In the genomic region with DNA sequence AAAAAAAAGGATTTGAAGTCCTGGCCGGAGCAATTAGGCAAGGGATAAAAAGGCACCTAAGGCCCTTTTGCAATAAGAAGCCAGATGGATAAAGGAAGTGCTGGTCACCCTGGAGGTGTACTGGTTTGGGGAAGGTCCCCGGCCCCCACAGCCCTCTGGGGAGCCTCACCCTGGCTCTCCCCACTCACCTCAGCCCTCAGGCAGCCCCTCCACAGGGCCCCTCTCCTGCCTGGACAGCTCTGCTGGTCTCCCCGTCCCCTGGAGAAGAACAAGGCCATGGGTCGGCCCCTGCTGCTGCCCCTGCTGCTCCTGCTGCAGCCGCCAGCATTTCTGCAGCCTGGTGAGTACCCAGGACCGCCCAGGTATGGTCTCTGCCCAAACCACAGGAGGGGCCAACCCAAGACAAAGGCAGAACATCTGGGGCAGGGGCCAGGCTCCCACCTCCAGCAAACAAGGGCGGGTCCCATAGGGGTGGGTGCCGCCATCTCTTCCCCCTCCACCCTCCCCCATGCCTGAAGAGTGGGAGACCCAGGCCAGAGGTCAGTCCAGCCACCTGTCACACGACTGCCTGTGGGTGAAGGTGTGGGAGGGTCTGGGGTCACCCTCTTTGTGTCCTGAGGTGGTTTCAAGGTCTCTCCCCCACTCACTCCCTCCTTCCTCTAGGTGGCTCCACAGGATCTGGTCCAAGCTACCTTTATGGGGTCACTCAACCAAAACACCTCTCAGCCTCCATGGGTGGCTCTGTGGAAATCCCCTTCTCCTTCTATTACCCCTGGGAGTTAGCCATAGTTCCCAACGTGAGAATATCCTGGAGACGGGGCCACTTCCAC, we compare ENCODE assay signal across 9 cellular contexts. TPM values are rescaled to one million over a fixed set of nuclear protein-coding genes. Genes with fewer than 3 reads are reported as not detected.
A peak's percentile ranks its signal among the peaks of the same experiment; 100 is the strongest.
DNase-seq lines count a peak whose midpoint lies in the region; ATAC-seq lines count a peak whose summit lies in the region.
"Had no signal": no experiment of that assay in that cellular context is flagged by ENCODE, and none has a peak within 500 bp of the region (broad histone marks: within the 10 kb centered on the region; RNA-seq: fewer than 3 reads in every experiment).

A gene (plus strand): TSS at position 91 of the 830 bp plus-strand sequence. CDS start 186 bp downstream, at position 277.

- H3K4me1 Mint-ChIP-seq in CD8-positive, alpha-beta memory T cell: peaks cover 9 to 25% (median 17%) of the 10 kb centered on the region in 3 donors
- H3K4me1 Mint-ChIP-seq in dendritic cell treated with granulocyte-macrophage colony-stimulating factor and Interleukin-4, amounts not matched to agents 40 ng/mL and 50 ng/mL, for 4 days (ENCODE audit: low read depth): peaks cover 37% of the 10 kb centered on the region
- peaks cover 0 to 13% (median 7%) of the 10 kb centered on the region in 7 donors for H3K4me1 Mint-ChIP-seq in naive thymus-derived CD4-positive, alpha-beta T cell

- POLR2A ChIA-PET in CD8-positive, alpha-beta memory T cell (lab: Charles Lee): no interaction called here
- POLR2A ChIA-PET in naive thymus-derived CD4-positive, alpha-beta T cell (lab: Charles Lee): no interaction called here

- H3K4me3 ChIP-seq in CD8-positive, alpha-beta memory T cell (ENCODE audit: low read length): no peak within 1 kb of the TSS
- H3K4me3 ChIP-seq in naive thymus-derived CD4-positive, alpha-beta T cell (ENCODE audit: low read length): no peak within 1 kb of the TSS

- CTCF ChIA-PET in CD8-positive, alpha-beta memory T cell (lab: Charles Lee): no interaction called here
- CTCF ChIA-PET in naive thymus-derived CD4-positive, alpha-beta T cell (lab: Charles Lee): no interaction called here

- no peak within 1 kb of the TSS for H3K27ac ChIP-seq in CD8-positive, alpha-beta memory T cell (ENCODE audit: low read depth, low read length)
- H3K27ac ChIP-seq in naive thymus-derived CD4-positive, alpha-beta T cell (ENCODE audit: low read depth, low read length): no peak within 1 kb of the TSS

- H3K4me3 Mint-ChIP-seq in CD8-positive, alpha-beta memory T cell: no peak within 1 kb of the TSS
- no peak within 1 kb of the TSS for H3K4me3 Mint-ChIP-seq in dendritic cell treated with granulocyte-macrophage colony-stimulating factor and Interleukin-4, amounts not matched to agents 40 ng/mL and 50 ng/mL, for 4 days
- no peak within 1 kb of the TSS for H3K4me3 Mint-ChIP-seq in naive thymus-derived CD4-positive, alpha-beta T cell

- intact Hi-C loops in dendritic cell treated with granulocyte-macrophage colony-stimulating factor and Interleukin-4, amounts not matched to agents 40 ng/mL and 50 ng/mL, for 4 days (cut with micrococcal nuclease): no loop called here
- intact Hi-C loops in naive thymus-derived CD4-positive, alpha-beta T cell (cut with micrococcal nuclease): no loop called here

- H3K27me3 ChIP-seq in CD8-positive, alpha-beta memory T cell (ENCODE audit: insufficient read depth, low read length, poor library complexity, severe bottlenecking): no peaks in the 10 kb centered on the region
- no peaks in the 10 kb centered on the region for H3K27me3 ChIP-seq in naive thymus-derived CD4-positive, alpha-beta T cell (ENCODE audit: control insufficient read depth in 2 of 2, insufficient read depth in 2 of 2, low read length in 2 of 2)

- no peaks in the 10 kb centered on the region for H3K9me3 ChIP-seq in CD8-positive, alpha-beta memory T cell (ENCODE audit: low read length)
- H3K9me3 ChIP-seq in naive thymus-derived CD4-positive, alpha-beta T cell (ENCODE audit: control insufficient read depth in 2 of 3, low read length in 3 of 3): no peaks in the 10 kb centered on the region

- H3K36me3 Mint-ChIP-seq in CD8-positive, alpha-beta memory T cell: peaks cover 6 to 90% (median 20%) of the 10 kb centered on the region in 3 donors
- peaks cover 100% of the 10 kb centered on the region for H3K36me3 Mint-ChIP-seq in dendritic cell treated with granulocyte-macrophage colony-stimulating factor and Interleukin-4, amounts not matched to agents 40 ng/mL and 50 ng/mL, for 4 days (ENCODE audit: low read depth)
- peaks cover 13 to 38% (median 17%) of the 10 kb centered on the region in 5 donors for H3K36me3 Mint-ChIP-seq in naive thymus-derived CD4-positive, alpha-beta T cell

- ATAC-seq in naive thymus-derived CD4-positive, alpha-beta T cell: peak; percentile 24

- H3K9me3 Mint-ChIP-seq in CD8-positive, alpha-beta memory T cell: no peaks in the 10 kb centered on the region
- H3K9me3 Mint-ChIP-seq in dendritic cell treated with granulocyte-macrophage colony-stimulating factor and Interleukin-4, amounts not matched to agents 40 ng/mL and 50 ng/mL, for 4 days: no peaks in the 10 kb centered on the region
- no peaks in the 10 kb centered on the region for H3K9me3 Mint-ChIP-seq in naive thymus-derived CD4-positive, alpha-beta T cell

- peaks cover 58% of the 10 kb centered on the region for H3K36me3 ChIP-seq in CD8-positive, alpha-beta memory T cell (ENCODE audit: insufficient read depth, low read length)
- peaks cover 14 to 94% (median 38%) of the 10 kb centered on the region in 3 experiments for H3K36me3 ChIP-seq in naive thymus-derived CD4-positive, alpha-beta T cell (ENCODE audit: control insufficient read depth in 2 of 3, insufficient read depth in 3 of 3, low read length in 3 of 3)

- H3K27ac Mint-ChIP-seq in CD8-positive, alpha-beta memory T cell: peak within 1 kb of the TSS in 6 of 8 donors; percentile 17 to 93 (median 68)
- peak within 1 kb of the TSS; percentile 61 for H3K27ac Mint-ChIP-seq in dendritic cell treated with granulocyte-macrophage colony-stimulating factor and Interleukin-4, amounts not matched to agents 40 ng/mL and 50 ng/mL, for 4 days
- peak within 1 kb of the TSS in 6 of 9 donors; percentile 28 to 62 (median 50) for H3K27ac Mint-ChIP-seq in naive thymus-derived CD4-positive, alpha-beta T cell

- H3K4me1 ChIP-seq in CD8-positive, alpha-beta memory T cell (ENCODE audit: insufficient read depth, low read length): peaks cover 15% of the 10 kb centered on the region
- H3K4me1 ChIP-seq in naive thymus-derived CD4-positive, alpha-beta T cell (ENCODE audit: control insufficient read depth in 2 of 2, insufficient read depth in 2 of 2, low read length in 2 of 2): peaks cover 9 to 18% of the 10 kb centered on the region in 2 donors

- DNase-seq in CD8-positive, alpha-beta memory T cell: no peak
- DNase-seq in HT-29 (ENCODE audit: low spot score) (no peak), CD1c-positive myeloid dendritic cell (ENCODE audit: extremely low spot score) (no peak), globus pallidus (ENCODE audit: low spot score) (no peak), NCI-H1436 treated with DMSO at 0.1 percent for 48 hours (lab: John Stamatoyannopoulos, UW) (no peak)
- no peak for DNase-seq in naive thymus-derived CD4-positive, alpha-beta T cell
- DNase-seq in stimulated activated CD4-positive, alpha-beta T cell treated with anti-CD3 and anti-CD28 coated beads, Interleukin-2, amount 100 ng/mL, for 24 hours: no peak
- DNase-seq: IMR-90 had no signal

- no peaks in the 10 kb centered on the region for H3K27me3 Mint-ChIP-seq in CD8-positive, alpha-beta memory T cell
- H3K27me3 Mint-ChIP-seq in dendritic cell treated with granulocyte-macrophage colony-stimulating factor and Interleukin-4, amounts not matched to agents 40 ng/mL and 50 ng/mL, for 4 days: no peaks in the 10 kb centered on the region
- H3K27me3 Mint-ChIP-seq in naive thymus-derived CD4-positive, alpha-beta T cell: no peaks in the 10 kb centered on the region

RNA-seq across cellular contexts. Expression of the gene that starts here (rescaled TPM):
- 10 to 100 TPM; 33.5 to 33.7 TPM for total RNA-seq in CD8-positive, alpha-beta memory T cell
- 18.1 TPM for polyA plus RNA-seq in CD8-positive, alpha-beta memory T cell
- 104 and 119 TPM in 2 replicates for total RNA-seq in HT-29 (2014; rRNA removed; shearing (Covaris generic))
- total RNA-seq in naive thymus-derived CD4-positive, alpha-beta T cell: 100 to 1,000 TPM in 4 of 5 experiments, 10 to 100 TPM in 1; 79.1 to 137 (median 120) TPM
- polyA plus RNA-seq in naive thymus-derived CD4-positive, alpha-beta T cell: 10 to 100 TPM in 1 of 2 donors, 1 to 10 TPM in 1; 1.1 to 11.1 TPM
